Comparison of ENCODE assay signal across 1 cellular context in genomic region chr1:117570988-117571409, GRCh38.
TF ChIP-seq lines count a peak whose summit lies in the region.

No MANE protein-coding gene starts in this region.

TF ChIP-seq in SK-N-SH treated with all-trans-retinoic acid at 6 μM for 48 hours, 23 proteins besides CTCF, POLR2A, EP300 and RAD21 (continued from another document):
- TF ChIP-seq TSHZ2 (CRISPR knock-in tag; IDR thresholded peaks at IDR 0.05), result no peak
